ENCODE assay signal across 11 cellular contexts in the genomic region with DNA sequence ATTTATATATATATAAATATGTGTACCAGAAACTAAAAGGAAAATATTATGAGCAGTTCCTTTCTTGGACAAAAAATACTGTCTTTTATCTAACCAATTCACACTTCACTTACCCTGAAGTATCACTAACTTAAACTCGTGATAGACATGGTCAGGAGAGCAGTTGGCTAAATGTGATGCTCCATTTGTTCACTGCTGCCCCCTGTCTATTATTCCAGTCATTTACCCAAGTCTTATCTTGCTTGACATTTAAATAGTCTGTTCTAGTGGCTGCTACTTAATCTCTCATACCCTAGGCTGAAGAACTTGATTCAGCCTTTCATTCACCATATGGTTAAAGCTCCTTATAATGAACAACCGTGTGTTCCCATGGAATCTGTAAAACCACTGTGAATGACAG.
DNase-seq lines count a peak whose midpoint lies in the region; ATAC-seq, FAIRE-seq and TF ChIP-seq lines count a peak whose summit lies in the region.
"Had no signal": no experiment of that assay in that cellular context is flagged by ENCODE, and none has a peak within 500 bp of the region (broad histone marks: within the 10 kb centered on the region; RNA-seq: fewer than 3 reads in every experiment).

No MANE protein-coding gene starts in this region.

- BruUV-seq in Caco-2 (replicated peaks; lab: Mats Ljungman, UMichigan): no TSS peak

- TF ChIP-seq CTCF in Caco-2 (IDR thresholded peaks at IDR 0.05; ENCODE audit: insufficient read depth in 1 of 2, low read depth in 1 of 2, low read length in 1 of 2, severe bottlenecking in 1 of 2, unreplicated experiment in 1 of 2): peak; percentile 31 to 35
- TF ChIP-seq CTCF in RWPE1 (conservative IDR thresholded peaks at IDR 0.05; ENCODE audit: low read depth): no peak; the same call in 1 of the 2 replicates
- no peak for TF ChIP-seq CTCF in mucosa of descending colon (IDR thresholded peaks at IDR 0.05)

- no peaks in the 10 kb centered on the region for H3K36me3 ChIP-seq in Caco-2 (ENCODE audit: control insufficient read depth, insufficient read depth, low read length)
- no peaks in the 10 kb centered on the region for H3K36me3 ChIP-seq in mucosa of descending colon (ENCODE audit: low read depth)
- H3K36me3 ChIP-seq: SJSA1, spleen had no signal

- H3K27me3 Mint-ChIP-seq in Caco-2 (ENCODE audit: insufficient read depth, unreplicated experiment): no peaks in the 10 kb centered on the region
- H3K27me3 Mint-ChIP-seq: activated naive CD8-positive, alpha-beta T cell treated with anti-CD3 and anti-CD28 coated beads, Interleukin-2, amount 50 U/mL, for 24 hours had no signal

- H3K9me3 Mint-ChIP-seq in Caco-2 (ENCODE audit: unreplicated experiment): no peaks in the 10 kb centered on the region

- H3K9me3 ChIP-seq in Caco-2 (no peaks in the 10 kb centered on the region), mucosa of descending colon (peaks cover 13% of the 10 kb centered on the region)
- H3K9me3 ChIP-seq: SJSA1 had no signal

- H3K4me3 ChIP-seq in Caco-2 (ENCODE audit: low read depth, low read length) (no peak overlapping the region), mucosa of descending colon (no peak overlapping the region)
- H3K4me3 ChIP-seq: SJSA1, spleen had no signal

- no peak for FAIRE-seq in HTR-8/SVneo (lab: Jason Lieb, UNC)

- intact Hi-C loops in Caco-2 (cut with micrococcal nuclease; ENCODE audit: unreplicated experiment) (loop anchor here (1.0 kb wide), 1 partner anchor 75 kb away; no protein-coding TSS in a partner anchor), mucosa of descending colon (cut with DNase I, micrococcal nuclease) (no loop called here)

- H3K27me3 ChIP-seq in Caco-2 (replicated peaks; ENCODE audit: control insufficient read depth, insufficient read depth, low read length): no peaks in the 10 kb centered on the region
- H3K27me3 ChIP-seq: SJSA1, spleen had no signal

- ATAC-seq in GM21390 (IDR thresholded peaks at IDR 0.05; ENCODE audit: unreplicated experiment): no peak
- no peak for ATAC-seq in mucosa of descending colon
- no peak for ATAC-seq in GM21528 (IDR thresholded peaks at IDR 0.05; ENCODE audit: low FRiP score, unreplicated experiment)
- ATAC-seq: activated naive CD8-positive, alpha-beta T cell treated with anti-CD3 and anti-CD28 coated beads, Interleukin-2, amount 50 U/mL, for 24 hours had no signal

- no peaks in the 10 kb centered on the region for H3K4me1 Mint-ChIP-seq in Caco-2 (ENCODE audit: low read depth, unreplicated experiment)
- H3K4me1 Mint-ChIP-seq: activated naive CD8-positive, alpha-beta T cell treated with anti-CD3 and anti-CD28 coated beads, Interleukin-2, amount 50 U/mL, for 24 hours had no signal

- POLR2A ChIA-PET in Caco-2 (lab: Charles Lee) (no interaction called here), RWPE1 (lab: Yijun Ruan, JAX; ENCODE audit: low non-redundant PET) (no interaction called here)

- no peaks in the 10 kb centered on the region for H3K4me1 ChIP-seq in Caco-2
- no peaks in the 10 kb centered on the region for H3K4me1 ChIP-seq in mucosa of descending colon (ENCODE audit: low read depth)
- H3K4me1 ChIP-seq: SJSA1, spleen had no signal

- H3K27ac Mint-ChIP-seq in Caco-2 (ENCODE audit: unreplicated experiment): no peak overlapping the region
- H3K27ac Mint-ChIP-seq: activated naive CD8-positive, alpha-beta T cell treated with anti-CD3 and anti-CD28 coated beads, Interleukin-2, amount 50 U/mL, for 24 hours had no signal

- DNase-seq in Caco-2: peak in 1 of 2 experiments; percentile 35
- DNase-seq in HTR-8/SVneo (ENCODE audit: insufficient read length, low spot score): peak; percentile 10
- peak; percentile 13 for DNase-seq in RWPE1 (ENCODE audit: low spot score)
- DNase-seq in globus pallidus (ENCODE audit: low spot score): peak; percentile 5
- DNase-seq in mucosa of descending colon: no peak
- no peak for DNase-seq in GM19238 (ENCODE audit: insufficient read length, low spot score)
- DNase-seq: activated naive CD8-positive, alpha-beta T cell treated with anti-CD3 and anti-CD28 coated beads, Interleukin-2, amount 50 U/mL, for 24 hours; spleen had no signal

- no peaks in the 10 kb centered on the region for H3K36me3 Mint-ChIP-seq in Caco-2 (ENCODE audit: insufficient read depth, unreplicated experiment)

- CTCF ChIA-PET in Caco-2 (lab: Charles Lee) (interaction anchor here (0.8 kb wide), 1 partner anchor 75 kb away, joined by 3 read pairs; no protein-coding TSS in a partner anchor), RWPE1 (lab: Yijun Ruan, JAX) (interaction anchor here (0.5 to 1.3 kb wide), 6 partner anchors 11 to 1171 kb away, joined by 3 to 5 read pairs (median 3); no protein-coding TSS in a partner anchor)

- H3K27ac ChIP-seq in RWPE1: no peak overlapping the region
- H3K27ac ChIP-seq: SJSA1, spleen had no signal

- H3K4me3 Mint-ChIP-seq in Caco-2 (ENCODE audit: unreplicated experiment): no peak overlapping the region
- H3K4me3 Mint-ChIP-seq: activated naive CD8-positive, alpha-beta T cell treated with anti-CD3 and anti-CD28 coated beads, Interleukin-2, amount 50 U/mL, for 24 hours had no signal

Comparison
In these comparisons a context has a peak if more than half of its experiments do, and no peak if none do; other contexts are left out.
1. DNase-seq: peak in HTR-8/SVneo (single experiment), RWPE1 (single experiment) and globus pallidus (single experiment); none in mucosa of descending colon (0 of 3) and GM19238 (single experiment).
2. CTCF ChIP-seq: peak in Caco-2 (2 of 2); none in RWPE1 (single experiment) and mucosa of descending colon (single experiment).